ENCODE assay signal across 8 cellular contexts in genomic region chr2:71923887-71924533, GRCh38.
DNase-seq lines count a peak whose midpoint lies in the region; ATAC-seq and TF ChIP-seq lines count a peak whose summit lies in the region.

No MANE protein-coding gene starts in this region.

- in situ Hi-C loops in brain microvascular endothelial cell (cut with HindIII; ENCODE audit: low pct_ligation_motif_present, low sequenced_read_pairs) = no loop called here

- H3K27me3 Mint-ChIP-seq in H9 (ENCODE audit: low read depth) (peaks cover 9% of the 10 kb centered on the region), T-helper 17 cell (peaks cover 11% of the 10 kb centered on the region)

- H2BK15ac ChIP-seq in H9 (ENCODE audit: low read depth, low read length) = no peak overlapping the region

- no peak overlapping the region for H2AFZ ChIP-seq in H9 (ENCODE audit: low read length)

- H3K27me3 ChIP-seq in H9 (ENCODE audit: insufficient read depth, low read length) (no peaks in the 10 kb centered on the region), brain microvascular endothelial cell (replicated peaks) (no peaks in the 10 kb centered on the region)

- TF ChIP-seq CTCF in GM12872 (IDR thresholded peaks at IDR 0.05; ENCODE audit: insufficient read depth, low read depth, low read length) (peak; percentile 84), H9 (conservative IDR thresholded peaks at IDR 0.05) (peak; percentile 94), brain microvascular endothelial cell (IDR thresholded peaks at IDR 0.05; ENCODE audit: low read depth, low read length, missing control alignments) (peak; percentile 87)

- H3K4me1 Mint-ChIP-seq in H9 (no peaks in the 10 kb centered on the region), T-helper 17 cell (peaks cover 8% of the 10 kb centered on the region)

- H2BK120ac ChIP-seq in H9 (ENCODE audit: low read depth, low read length, poor library complexity, severe bottlenecking) = no peak overlapping the region

- no peak overlapping the region for H2AK5ac ChIP-seq in H9 (ENCODE audit: insufficient read length, low read length)

- no peaks in the 10 kb centered on the region; a peak in 2 of 5 replicates for H3K9me3 Mint-ChIP-seq in H9

- no peak overlapping the region for H4K91ac ChIP-seq in H9 (ENCODE audit: insufficient read length, low read depth, low read length)

- no peaks in the 10 kb centered on the region for H4K20me1 ChIP-seq in H9 (ENCODE audit: control insufficient read depth, insufficient read depth, insufficient read length)

- H3K4me3 Mint-ChIP-seq in H9 (no peak overlapping the region), T-helper 17 cell (no peak overlapping the region)

- no peaks in the 10 kb centered on the region for H3K9me3 ChIP-seq in H9 (ENCODE audit: control insufficient read depth, low read depth, low read length)
- no peaks in the 10 kb centered on the region for H3K9me3 ChIP-seq in T-helper 17 cell (ENCODE audit: control insufficient read depth, low read length, poor library complexity, severe bottlenecking)

- no peak overlapping the region for H2BK20ac ChIP-seq in H9 (ENCODE audit: low read depth, low read length, poor library complexity, severe bottlenecking)

- H3K4ac ChIP-seq in H9 (ENCODE audit: low read depth, low read length) = no peak overlapping the region

- H3K18ac ChIP-seq in H9 (ENCODE audit: insufficient read length, low read depth, low read length) = no peak overlapping the region

- H4K8ac ChIP-seq in H9 (replicated peaks; ENCODE audit: insufficient read length, low read depth, low read length) = no peak overlapping the region

- H3K23ac ChIP-seq in H9 (ENCODE audit: insufficient read length, low read depth, low read length) = no peak overlapping the region

- H3K27ac ChIP-seq in H9 (ENCODE audit: insufficient read length, low read depth, low read length) (no peak overlapping the region), brain microvascular endothelial cell (no peak overlapping the region)

- H3T11ph ChIP-seq in H9 (ENCODE audit: low read length) = no peak overlapping the region

- no peaks in the 10 kb centered on the region for H3K23me2 ChIP-seq in H9 (ENCODE audit: insufficient read length, low read depth, low read length, poor library complexity, severe bottlenecking)

- WGBS in H9 (ENCODE audit: extremely low coverage, insufficient read length, low lambda C conversion rate) = no CpG with 5 or more reads among the region's 7 CpGs

- no peak overlapping the region for H4K5ac ChIP-seq in H9 (ENCODE audit: insufficient read length, low read depth, low read length)

- H3K36me3 ChIP-seq in brain microvascular endothelial cell (replicated peaks) = no peaks in the 10 kb centered on the region

- H3K36me3 Mint-ChIP-seq in H9 (ENCODE audit: insufficient read depth in 1 of 3, low read depth in 3 of 3) (no peaks in the 10 kb centered on the region), T-helper 17 cell (ENCODE audit: low read depth) (no peaks in the 10 kb centered on the region)

- H3K4me1 ChIP-seq in H9 (ENCODE audit: insufficient read depth, low read length) = no peaks in the 10 kb centered on the region

- H3K9ac ChIP-seq in H9 (ENCODE audit: extremely low read depth, insufficient read length, low read length) = no peak overlapping the region

- no peaks in the 10 kb centered on the region for H3K79me1 ChIP-seq in H9 (ENCODE audit: insufficient read depth, low read depth, low read length, poor library complexity, severe bottlenecking)

- H2BK5ac ChIP-seq in H9 (ENCODE audit: insufficient read length, low read length) = no peak overlapping the region

- H3K79me2 ChIP-seq in H9 (ENCODE audit: insufficient read depth, low read length) = no peaks in the 10 kb centered on the region

- H3K56ac ChIP-seq in H9 (ENCODE audit: insufficient read length, low read depth, low read length) = no peak overlapping the region

- H3K14ac ChIP-seq in H9 (ENCODE audit: insufficient read depth, low read length) = no peak overlapping the region

- DNase-seq in H9 (peak; percentile 86), NCI-H1417 (lab: John Stamatoyannopoulos, UW) (peak; percentile 31 to 87 (median 57)), T-helper 17 cell (peak in 1 of 3 donors; percentile 33), brain microvascular endothelial cell (peak; percentile 64), iris pigment epithelial cell (ENCODE audit: low read depth) (peak; percentile 66), NCI-H226 (no peak)
- peak; percentile 7 to 13 for DNase-seq in stimulated activated CD4-positive, alpha-beta T cell treated with anti-CD3 and anti-CD28 coated beads, Interleukin-1b, Interleukin-23, amount 100 ng/mL, for 1 hour (ENCODE audit: low read depth in 2 of 2)

- no peak overlapping the region for H3K4me3 ChIP-seq in brain microvascular endothelial cell (ENCODE audit: low read depth, low read length)

- H3K4me2 ChIP-seq in H9 (ENCODE audit: insufficient read depth, insufficient read length, low read length) = no peak overlapping the region

- H3K27ac Mint-ChIP-seq in H9 (no peak overlapping the region), T-helper 17 cell (no peak overlapping the region)

- peak; percentile 60 for ATAC-seq in T-helper 17 cell

- no peak overlapping the region for H2BK12ac ChIP-seq in H9 (ENCODE audit: insufficient read length, low read depth, low read length)
